ENCODE assay signal across 17 cellular contexts in genomic region chr3:151166161-151166560, GRCh38. TPM values are rescaled to one million over a fixed set of nuclear protein-coding genes. Genes with fewer than 3 reads are reported as not detected.
DNase-seq lines count a peak whose midpoint lies in the region; ATAC-seq, FAIRE-seq and TF ChIP-seq lines count a peak whose summit lies in the region.
"Had no signal": no experiment of that assay in that cellular context is flagged by ENCODE, and none has a peak within 500 bp of the region (broad histone marks: within the 10 kb centered on the region; RNA-seq: fewer than 3 reads in every experiment).

No MANE protein-coding gene starts in this region.

- no peaks in the 10 kb centered on the region for H3K9me3 ChIP-seq in CD8-positive, alpha-beta T cell (ENCODE audit: low read length)
- H3K9me3 ChIP-seq in Karpas-422 (ENCODE audit: low read length) (no peaks in the 10 kb centered on the region), astrocyte (ENCODE audit: insufficient read depth, low read depth, low read length) (no peaks in the 10 kb centered on the region), HepG2 (ENCODE audit: low read length) (no peaks in the 10 kb centered on the region), small intestine (ENCODE audit: control insufficient read depth, low read depth) (no peaks in the 10 kb centered on the region)

- peak; percentile 22 for TF ChIP-seq CTCF in CD8-positive, alpha-beta T cell (IDR thresholded peaks at IDR 0.05)
- peak; percentile 7 for TF ChIP-seq CTCF in astrocyte (IDR thresholded peaks at IDR 0.05; ENCODE audit: insufficient read depth, low read depth, low read length)
- peak; percentile 56 for TF ChIP-seq CTCF in HepG2 (CRISPR knock-in tag; IDR thresholded peaks at IDR 0.05)

- H3K4me1 ChIP-seq in CD8-positive, alpha-beta T cell (ENCODE audit: insufficient read depth, low read length): peaks cover 19% of the 10 kb centered on the region
- peaks cover 3% of the 10 kb centered on the region; the same call in 1 of the 2 replicates for H3K4me1 ChIP-seq in Karpas-422 (ENCODE audit: low read length)
- no peaks in the 10 kb centered on the region for H3K4me1 ChIP-seq in astrocyte (ENCODE audit: insufficient read depth, low read length)
- H3K4me1 ChIP-seq in HepG2 (ENCODE audit: insufficient read depth, low read length): peaks cover 22% of the 10 kb centered on the region
- H3K4me1 ChIP-seq in small intestine (ENCODE audit: control insufficient read depth in 2 of 2, insufficient read depth in 1 of 2, low read depth in 1 of 2, low read length in 1 of 2): no peaks in the 10 kb centered on the region
- H3K4me1 ChIP-seq: parathyroid adenoma had no signal

- no peak for FAIRE-seq in astrocyte (lab: Jason Lieb, UNC)
- peak; percentile 47 for FAIRE-seq in HepG2 (lab: Jason Lieb, UNC)
- FAIRE-seq in small intestine (lab: Jason Lieb, UNC): no peak

- ATAC-seq in CD8-positive, alpha-beta T cell: no peak
- peak; percentile 57; the same call in 1 of the 3 replicates for ATAC-seq in HepG2

- H3K27ac Mint-ChIP-seq in CD8-positive, alpha-beta T cell: no peak overlapping the region
- no peak overlapping the region for H3K27ac Mint-ChIP-seq in astrocyte (ENCODE audit: unreplicated experiment)
- H3K27ac Mint-ChIP-seq: brain; CD4-positive, alpha-beta memory T cell had no signal

- POLR2A ChIA-PET in CD8-positive, alpha-beta T cell (lab: Charles Lee): no interaction called here
- POLR2A ChIA-PET in HepG2 (lab: Yijun Ruan, JAX): no interaction called here

- H2AFZ ChIP-seq in Karpas-422 (ENCODE audit: low read length): no peak overlapping the region
- no peak overlapping the region for H2AFZ ChIP-seq in astrocyte (ENCODE audit: low read depth, low read length)
- no peak overlapping the region for H2AFZ ChIP-seq in HepG2 (ENCODE audit: low read length)
- H2AFZ ChIP-seq: parathyroid adenoma had no signal

- no peaks in the 10 kb centered on the region for H3K36me3 ChIP-seq in CD8-positive, alpha-beta T cell (ENCODE audit: insufficient read depth, low read length)
- H3K36me3 ChIP-seq in Karpas-422 (ENCODE audit: insufficient read depth, low read length) (no peaks in the 10 kb centered on the region), astrocyte (ENCODE audit: insufficient read depth, low read length) (no peaks in the 10 kb centered on the region), HepG2 (replicated peaks in 1 of 2; ENCODE audit: control insufficient read depth in 1 of 2, insufficient read depth in 2 of 2, low read length in 2 of 2) (no peaks in the 10 kb centered on the region), small intestine (ENCODE audit: control insufficient read depth in 2 of 2, insufficient read depth in 2 of 2, low read length in 2 of 2) (no peaks in the 10 kb centered on the region)

- H3K79me2 ChIP-seq in Karpas-422 (ENCODE audit: low read length) (no peaks in the 10 kb centered on the region), astrocyte (ENCODE audit: insufficient read depth, low read length) (no peaks in the 10 kb centered on the region), HepG2 (ENCODE audit: insufficient read depth, low read length) (no peaks in the 10 kb centered on the region)
- H3K79me2 ChIP-seq: parathyroid adenoma had no signal

- no peak overlapping the region for H3K4me3 Mint-ChIP-seq in CD8-positive, alpha-beta T cell
- no peak overlapping the region for H3K4me3 Mint-ChIP-seq in astrocyte (ENCODE audit: unreplicated experiment)
- H3K4me3 Mint-ChIP-seq: brain; CD4-positive, alpha-beta memory T cell had no signal

- 27% methylated on average over 3 of the region's 3 CpGs for WGBS in HepG2 (ENCODE audit: low lambda C conversion rate)
- WGBS in small intestine, 3 donors: 71 to 90% (median 81%) methylated on average over 3 of the region's 3 CpGs

- intact Hi-C loops in CD8-positive, alpha-beta T cell (cut with DNase I, micrococcal nuclease): loop anchor here (2.0 to 10.0 kb wide), 5 partner anchors 46 to 753 kb away; partner anchors contain the start of gene P2RY13 (in 1 of the 2)
- intact Hi-C loops in HepG2 (cut with micrococcal nuclease; ENCODE audit: unreplicated experiment): loop anchor here (1.0 to 5.0 kb wide), 3 partner anchors 46 to 751 kb away; no protein-coding TSS in a partner anchor

- TF ChIP-seq POLR2A in HepG2 (IDR thresholded peaks at IDR 0.05; ENCODE audit: insufficient read depth in 1 of 2, low read depth in 2 of 2, low read length in 2 of 2): no peak

- no TSS peak for BruUV-seq in HepG2 (replicated peaks; lab: Mats Ljungman, UMichigan)

- CTCF ChIA-PET in CD8-positive, alpha-beta T cell (lab: Charles Lee): interaction anchor here (4.3 to 8.2 kb wide), 3 partner anchors 44 to 115 kb away, joined by 81 to 333 read pairs (median 147); partner anchors contain the start of gene P2RY14
- CTCF ChIA-PET in HepG2 (lab: Yijun Ruan, JAX; ENCODE audit: low intra/inter-chr PET ratio, low total read pairs): interaction anchor here (0.7 to 6.1 kb wide), 2 partner anchors 113 to 117 kb away, joined by 3 to 130 read pairs; no protein-coding TSS in a partner anchor

- H4K20me1 ChIP-seq in Karpas-422 (ENCODE audit: insufficient read depth, low read depth, low read length): no peaks in the 10 kb centered on the region
- H4K20me1 ChIP-seq in astrocyte (ENCODE audit: insufficient read depth, low read length): no peaks in the 10 kb centered on the region
- no peaks in the 10 kb centered on the region for H4K20me1 ChIP-seq in HepG2 (ENCODE audit: insufficient read depth, low read length)

- H3K9ac ChIP-seq in Karpas-422 (ENCODE audit: low read length) (no peak overlapping the region), astrocyte (ENCODE audit: low read length) (no peak overlapping the region), HepG2 (ENCODE audit: insufficient read depth, low read depth, low read length) (no peak overlapping the region)
- H3K9ac ChIP-seq: parathyroid adenoma had no signal

- peaks cover 20% of the 10 kb centered on the region for H3K4me1 Mint-ChIP-seq in CD8-positive, alpha-beta T cell (ENCODE audit: low read depth)
- H3K4me1 Mint-ChIP-seq in astrocyte (ENCODE audit: low read depth, unreplicated experiment): peaks cover 12% of the 10 kb centered on the region

- no peak for DNase-seq in CD8-positive, alpha-beta T cell
- DNase-seq in Karpas-422 (peak; percentile 47), astrocyte (ENCODE audit: low read depth) (no peak), HepG2 (ENCODE audit: low spot score) (peak; percentile 15), NCI-H2107 (lab: John Stamatoyannopoulos, UW) (no peak), NCI-H146 (lab: John Stamatoyannopoulos, UW) (no peak), small intestine (no peak), substantia nigra (lab: John Stamatoyannopoulos, UW) (no peak)
- DNase-seq: activated naive CD4-positive, alpha-beta T cell treated with Interleukin-2 at 50 U/mL for 16 hours; CD4-positive, alpha-beta memory T cell; effector memory CD4-positive, alpha-beta T cell; midbrain; NCI-H2171 treated with DMSO at 0.1 percent for 48 hours had no signal

- H3K27ac ChIP-seq in CD8-positive, alpha-beta T cell (ENCODE audit: low read depth, low read length): no peak overlapping the region
- H3K27ac ChIP-seq in Karpas-422 (ENCODE audit: low read length): no peak overlapping the region
- H3K27ac ChIP-seq in astrocyte (ENCODE audit: low read depth, low read length): no peak overlapping the region
- no peak overlapping the region for H3K27ac ChIP-seq in HepG2 (ENCODE audit: extremely low read length, insufficient read depth, low read length)
- no peak overlapping the region for H3K27ac ChIP-seq in small intestine (ENCODE audit: low read depth in 1 of 2, low read length in 1 of 2)
- no peak overlapping the region for H3K27ac ChIP-seq in substantia nigra (ENCODE audit: low read depth, low read length, poor library complexity, severe bottlenecking)
- H3K27ac ChIP-seq: parathyroid adenoma had no signal

- no peaks in the 10 kb centered on the region for H3K9me3 Mint-ChIP-seq in CD8-positive, alpha-beta T cell
- no peaks in the 10 kb centered on the region for H3K9me3 Mint-ChIP-seq in astrocyte (ENCODE audit: unreplicated experiment)
- H3K9me3 Mint-ChIP-seq: brain; CD4-positive, alpha-beta memory T cell had no signal

- H3K4me2 ChIP-seq in Karpas-422 (ENCODE audit: low read depth, low read length, poor library complexity, severe bottlenecking) (no peak overlapping the region), astrocyte (ENCODE audit: low read length) (no peak overlapping the region), HepG2 (ENCODE audit: low read depth, low read length) (no peak overlapping the region)

- TF ChIP-seq EP300 in HepG2 (IDR thresholded peaks at IDR 0.05; ENCODE audit: low read depth in 2 of 2, low read length in 2 of 2): no peak
- no peak for TF ChIP-seq EP300 in HepG2 (CRISPR knock-in tag; IDR thresholded peaks at IDR 0.05; ENCODE audit: borderline replicate concordance)

- in situ Hi-C loops in HepG2 (cut with HindIII; ENCODE audit: extremely low pct_ligation_motif_present, low pct_unique_long_range_greater_than_20kb): loop anchor here (5.0 kb wide), 1 partner anchor 116 kb away; no protein-coding TSS in a partner anchor

- H3K36me3 Mint-ChIP-seq in CD8-positive, alpha-beta T cell: no peaks in the 10 kb centered on the region
- H3K36me3 Mint-ChIP-seq in astrocyte (ENCODE audit: low read depth, unreplicated experiment): peaks cover under 1% of the 10 kb centered on the region
- H3K36me3 Mint-ChIP-seq: CD4-positive, alpha-beta memory T cell had no signal

- H3K27me3 Mint-ChIP-seq in CD8-positive, alpha-beta T cell (ENCODE audit: low read depth): no peaks in the 10 kb centered on the region
- H3K27me3 Mint-ChIP-seq in astrocyte (ENCODE audit: low read depth, unreplicated experiment): no peaks in the 10 kb centered on the region
- H3K27me3 Mint-ChIP-seq: brain had no signal

- H3K9me2 ChIP-seq in Karpas-422 (replicated peaks; ENCODE audit: insufficient read depth, low read length): no peaks in the 10 kb centered on the region

- H3K27me3 ChIP-seq in CD8-positive, alpha-beta T cell (ENCODE audit: insufficient read depth, low read length): no peaks in the 10 kb centered on the region
- H3K27me3 ChIP-seq in Karpas-422 (ENCODE audit: low read length): no peaks in the 10 kb centered on the region
- no peaks in the 10 kb centered on the region for H3K27me3 ChIP-seq in astrocyte (ENCODE audit: insufficient read depth, low read length)
- H3K27me3 ChIP-seq in HepG2 (ENCODE audit: control insufficient read depth in 1 of 2, insufficient read depth in 2 of 2, low read length in 2 of 2): 0 out of 5 replicates have a peak, but pooled peaks cover 0 to 1% of the 10 kb centered on the region in 2 experiments
- no peaks in the 10 kb centered on the region for H3K27me3 ChIP-seq in small intestine (ENCODE audit: control insufficient read depth in 2 of 2, insufficient read depth in 2 of 2, low read length in 2 of 2)

- peak; percentile 42; the same call in 1 of the 2 replicates for TF ChIP-seq RAD21 in HepG2 (CRISPR knock-in tag; IDR thresholded peaks at IDR 0.05)

- no peak overlapping the region for H3K4me3 ChIP-seq in CD8-positive, alpha-beta T cell (ENCODE audit: low read depth, low read length)
- H3K4me3 ChIP-seq in Karpas-422 (ENCODE audit: low read length) (no peak overlapping the region), astrocyte (ENCODE audit: insufficient read depth, low read depth, low read length) (no peak overlapping the region), HepG2 (replicated peaks in 1 of 3; ENCODE audit: insufficient read depth in 1 of 3, low read depth in 2 of 3, low read length in 3 of 3) (no peak overlapping the region), small intestine (ENCODE audit: low read depth in 1 of 2, low read length in 2 of 2) (no peak overlapping the region)

RNA-seq across cellular contexts. Expression of gene GPR171, which starts 36.9 kb away (rescaled TPM):
- 10 to 100 TPM; 11.5 to 13.4 TPM for total RNA-seq in CD8-positive, alpha-beta T cell
- total RNA-seq in Karpas-422 (2014; rRNA removed; shearing (Covaris generic); ENCODE audit: low replicate concordance): not detected in 2 replicates
- total RNA-seq in astrocyte (not detected in 2 replicates), HepG2 (2016; rRNA removed; fragmentation: Illumina TruSeq; extraction: Trizol) (not detected in 2 replicates)
- total RNA-seq in HepG2 (2016; cell fraction: cytosol; rRNA removed; fragmentation: Illumina TruSeq; extraction: Trizol; ENCODE audit: low read depth): not detected in 2 replicates
- total RNA-seq in HepG2 (2016; cell fraction: insoluble cytoplasmic fraction; rRNA removed; fragmentation: Illumina TruSeq; extraction: Trizol): not detected in 2 replicates
- not detected in 2 replicates for total RNA-seq in HepG2 (2016; cell fraction: membrane; rRNA removed; fragmentation: Illumina TruSeq; extraction: Trizol)
- total RNA-seq in HepG2 (2016; cell fraction: nucleus; rRNA removed; fragmentation: Illumina TruSeq; extraction: Trizol): not detected in 2 replicates
- polyA plus RNA-seq in HepG2 (2011; rRNA removed) (not detected in 2 replicates), small intestine (1 to 10 TPM; 1.6 to 3.5 (median 2.4) TPM)
- polyA plus RNA-seq in HepG2 (2011; cell fraction: cytosol; rRNA removed): not detected in 2 replicates
- polyA plus RNA-seq in HepG2 (2011; cell fraction: nucleus; rRNA removed): not detected in 2 replicates
- not detected in 2 replicates for polyA plus RNA-seq in HepG2 (2012)
- polyA plus RNA-seq in HepG2 (2016; cell fraction: cytosol; fragmentation: Illumina TruSeq; extraction: Trizol; ENCODE audit: low read depth): not detected in 2 replicates
- polyA plus RNA-seq in HepG2 (2016; cell fraction: insoluble cytoplasmic fraction; fragmentation: Illumina TruSeq; extraction: Trizol; ENCODE audit: low read depth): not detected in 2 replicates
- not detected in 2 replicates for polyA plus RNA-seq in HepG2 (2016; cell fraction: membrane; fragmentation: Illumina TruSeq; extraction: Trizol; ENCODE audit: low read depth)
- polyA plus RNA-seq in HepG2 (2016; cell fraction: nucleus; fragmentation: Illumina TruSeq; extraction: Trizol; ENCODE audit: insufficient read depth, low read depth): not detected in 2 replicates
- polyA minus RNA-seq in HepG2 (2011; rRNA and poly(A)+ RNA removed; ENCODE audit: low replicate concordance): not detected in 2 replicates
- not detected in 2 replicates for polyA minus RNA-seq in HepG2 (2011; cell fraction: cytosol; rRNA and poly(A)+ RNA removed)
- polyA minus RNA-seq in HepG2 (2011; cell fraction: nucleus; rRNA and poly(A)+ RNA removed): not detected in 2 replicates
- total RNA-seq: G401, M059J had no signal

Comparison
In these comparisons a context has a peak if more than half of its experiments do, and no peak if none do; other contexts are left out.
1. DNase-seq: peak in Karpas-422 (single experiment) and HepG2 (single experiment); none in CD8-positive, alpha-beta T cell (0 of 7), astrocyte (single experiment), NCI-H2107 (single experiment), NCI-H146 (single experiment), small intestine (single experiment) and substantia nigra (0 of 49).
2. RNA of gene GPR171, which starts 36.9 kb away (total RNA-seq): 11.5 to 13.4 TPM in CD8-positive, alpha-beta T cell; not detected in astrocyte, not detected in Karpas-422 and not detected in HepG2; every median in the first group is over 10 times any median in the second.
3. Peak in every context shown above with its lines, with median percentiles within 50 percentile points of each other: CTCF ChIP-seq.